9 cellular contexts compared by ENCODE assay signal in the genomic region with DNA sequence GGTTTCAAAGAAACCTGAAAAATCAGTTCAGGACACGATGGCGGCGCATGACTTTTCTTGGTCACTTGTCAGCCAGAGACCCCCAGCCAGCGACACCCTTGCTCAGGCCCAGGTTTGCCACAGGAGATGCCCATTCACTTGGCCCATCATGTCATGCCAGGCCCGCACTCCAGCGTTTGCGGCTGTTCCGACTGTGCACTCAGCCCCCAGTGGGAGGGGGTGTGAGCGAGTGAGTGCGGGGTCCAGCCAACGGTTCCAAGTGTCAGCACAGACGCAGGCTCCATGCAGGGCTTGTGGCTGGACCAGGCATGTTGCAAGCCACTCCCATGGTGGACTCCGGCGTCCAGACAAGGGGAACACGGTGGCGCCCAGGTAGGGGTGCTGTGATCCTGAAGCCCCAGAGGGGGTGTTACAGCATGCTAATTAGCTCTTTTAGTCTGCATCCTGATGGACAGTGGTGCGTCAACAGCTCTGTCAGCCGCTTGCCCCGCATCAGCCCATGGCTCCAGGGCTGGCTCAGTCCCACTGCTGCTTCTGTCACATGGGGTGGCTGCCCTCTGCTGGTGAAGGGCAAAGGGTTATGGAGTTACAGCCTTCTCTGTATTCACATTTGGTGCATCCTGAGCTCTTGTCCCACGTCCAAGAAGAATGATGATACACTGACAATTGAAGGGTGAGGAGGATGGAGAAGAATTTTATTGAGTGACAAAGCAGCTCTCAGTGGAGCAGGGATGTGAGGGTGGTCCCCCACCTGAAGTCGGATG. TPM values are rescaled to one million over a fixed set of nuclear protein-coding genes. Genes with fewer than 3 reads are reported as not detected.
A peak's percentile ranks its signal among the peaks of the same experiment; 100 is the strongest.
DNase-seq lines count a peak whose midpoint lies in the region; ATAC-seq and TF ChIP-seq lines count a peak whose summit lies in the region.
"Had no signal": no experiment of that assay in that cellular context is flagged by ENCODE, and none has a peak within 500 bp of the region (broad histone marks: within the 10 kb centered on the region; RNA-seq: fewer than 3 reads in every experiment).

No MANE protein-coding gene starts in this region.

- no peak for DNase-seq in BJ (ENCODE audit: low read depth)
- peak; percentile 89 for DNase-seq in H9
- DNase-seq in activated CD4-positive, alpha-beta T cell treated with anti-CD3 and anti-CD28 coated beads for 4 hours, result peak; percentile 29 to 32
- peak; percentile 38 for DNase-seq in iPS-NIHi7 (ENCODE audit: extremely low spot score)
- no peak for DNase-seq in pons (ENCODE audit: low spot score)
- DNase-seq in occipital lobe (lab: John Stamatoyannopoulos, UW), result no peak

- peaks cover 9% of the 10 kb centered on the region for H3K23me2 ChIP-seq in H9 (ENCODE audit: insufficient read length, low read depth, low read length, poor library complexity, severe bottlenecking)

- no peak overlapping the region for H2AK5ac ChIP-seq in H9 (ENCODE audit: insufficient read length, low read length)

- TF ChIP-seq CTCF in BJ (IDR thresholded peaks at IDR 0.05; ENCODE audit: insufficient read depth, low read depth, low read length) (peak; percentile 29), H9 (conservative IDR thresholded peaks at IDR 0.05) (peak; percentile 29; the same call in 1 of the 3 replicates)

- H2BK120ac ChIP-seq in H9 (ENCODE audit: low read depth, low read length, poor library complexity, severe bottlenecking), result no peak overlapping the region

- H3K79me2 ChIP-seq in H9 (ENCODE audit: insufficient read depth, low read length), result peaks cover 8% of the 10 kb centered on the region; the same call in 1 of the 2 replicates

- no peaks in the 10 kb centered on the region for H3K9me3 ChIP-seq in H9 (ENCODE audit: control insufficient read depth, low read depth, low read length)
- H3K9me3 ChIP-seq: vagina had no signal

- H3K79me1 ChIP-seq in H9 (ENCODE audit: insufficient read depth, low read depth, low read length, poor library complexity, severe bottlenecking), result no peaks in the 10 kb centered on the region

- H3K4me3 Mint-ChIP-seq in H9, result no peak overlapping the region

- H3T11ph ChIP-seq in H9 (ENCODE audit: low read length), result no peak overlapping the region

- H3K4ac ChIP-seq in H9 (ENCODE audit: low read depth, low read length), result no peak overlapping the region

- CTCF ChIA-PET in BJ (lab: Yijun Ruan, JAX), result interaction anchor here (0.6 to 3.1 kb wide), 7 partner anchors 8 to 155 kb away, joined by 3 to 17 read pairs (median 4); no protein-coding TSS in a partner anchor

- no CpG with 5 or more reads among the region's 21 CpGs for WGBS in H9 (ENCODE audit: extremely low coverage, insufficient read length, low lambda C conversion rate)

- no peaks in the 10 kb centered on the region for H3K36me3 ChIP-seq in BJ (ENCODE audit: control insufficient read depth, insufficient read depth, low read length)
- H3K36me3 ChIP-seq: vagina had no signal

- no peaks in the 10 kb centered on the region for H3K4me1 ChIP-seq in H9 (ENCODE audit: insufficient read depth, low read length)

- H3K9ac ChIP-seq in H9 (ENCODE audit: extremely low read depth, insufficient read length, low read length), result no peak overlapping the region

- no peak overlapping the region for H4K5ac ChIP-seq in H9 (ENCODE audit: insufficient read length, low read depth, low read length)

- H3K4me3 ChIP-seq in BJ (ENCODE audit: low read depth, low read length), result no peak overlapping the region
- H3K4me3 ChIP-seq: vagina had no signal

- no peak overlapping the region for H4K91ac ChIP-seq in H9 (ENCODE audit: insufficient read length, low read depth, low read length)

- H3K14ac ChIP-seq in H9 (ENCODE audit: insufficient read depth, low read length), result no peak overlapping the region

- no peak overlapping the region for H3K27ac Mint-ChIP-seq in H9

- no peaks in the 10 kb centered on the region for H4K20me1 ChIP-seq in H9 (ENCODE audit: control insufficient read depth, insufficient read depth, insufficient read length)

- ATAC-seq in HG03159 (IDR thresholded peaks at IDR 0.05; ENCODE audit: unreplicated experiment) (no peak), HG03378 (IDR thresholded peaks at IDR 0.05; ENCODE audit: unreplicated experiment) (no peak)

- H3K18ac ChIP-seq in H9 (ENCODE audit: insufficient read length, low read depth, low read length), result no peak overlapping the region

- no peak overlapping the region for H2BK20ac ChIP-seq in H9 (ENCODE audit: low read depth, low read length, poor library complexity, severe bottlenecking)

- H3K56ac ChIP-seq in H9 (ENCODE audit: insufficient read length, low read depth, low read length), result no peak overlapping the region

- H3K4me1 Mint-ChIP-seq in H9, result peaks cover 8 to 11% of the 10 kb centered on the region in 2 experiments

- no peak overlapping the region for H2AFZ ChIP-seq in H9 (ENCODE audit: low read length)

- POLR2A ChIA-PET in BJ (lab: Charles Lee), result no interaction called here

- peaks cover 17 to 48% of the 10 kb centered on the region in 2 experiments for H3K9me3 Mint-ChIP-seq in H9

- H4K8ac ChIP-seq in H9 (replicated peaks; ENCODE audit: insufficient read length, low read depth, low read length), result no peak overlapping the region

- no peak overlapping the region for H3K4me2 ChIP-seq in H9 (ENCODE audit: insufficient read depth, insufficient read length, low read length)

- no peak overlapping the region for H2BK15ac ChIP-seq in H9 (ENCODE audit: low read depth, low read length)

- H2BK5ac ChIP-seq in H9 (ENCODE audit: insufficient read length, low read length), result no peak overlapping the region

- H3K23ac ChIP-seq in H9 (ENCODE audit: insufficient read length, low read depth, low read length), result no peak overlapping the region

- no peak overlapping the region for H2BK12ac ChIP-seq in H9 (ENCODE audit: insufficient read length, low read depth, low read length)

- H3K27me3 ChIP-seq in BJ (ENCODE audit: control insufficient read depth, insufficient read depth, low read length) (no peaks in the 10 kb centered on the region), H9 (ENCODE audit: insufficient read depth, low read length) (no peaks in the 10 kb centered on the region)
- H3K27me3 ChIP-seq: vagina had no signal

- H3K36me3 Mint-ChIP-seq in H9 (ENCODE audit: insufficient read depth in 1 of 3, low read depth in 3 of 3), result peaks cover 0 to 7% (median 5%) of the 10 kb centered on the region in 3 experiments; a peak in 5 of 7 replicates

- H3K27ac ChIP-seq in H9 (ENCODE audit: insufficient read length, low read depth, low read length), result no peak overlapping the region
- H3K27ac ChIP-seq: vagina had no signal

- peaks cover 21% of the 10 kb centered on the region for H3K27me3 Mint-ChIP-seq in H9 (ENCODE audit: low read depth)

RNA-seq across cellular contexts. Expression of a gene that starts 3.7 kb away (rescaled TPM):
- polyA plus RNA-seq in BJ (2011; rRNA removed), result 77.5 and 94.4 TPM in 2 replicates
- polyA minus RNA-seq in BJ (2011; rRNA and poly(A)+ RNA removed), result 41.9 and 58.6 TPM in 2 replicates
- total RNA-seq in H9 (2021) (85.6 and 89.5 TPM in 2 replicates), occipital lobe (27.9 TPM)

RNA-seq across cellular contexts. Expression of a gene that starts 37.0 kb away (rescaled TPM):
- 58.5 and 106 TPM in 2 replicates for polyA plus RNA-seq in BJ (2011; rRNA removed)
- polyA minus RNA-seq in BJ (2011; rRNA and poly(A)+ RNA removed), result 83.2 and 114 TPM in 2 replicates
- 128 and 136 TPM in 2 replicates for total RNA-seq in H9 (2021)
- total RNA-seq in occipital lobe, result 237 TPM

Comparison
In these comparisons a context has a peak if more than half of its experiments do, and no peak if none do; other contexts are left out.
1. DNase-seq: peak in H9 (single experiment), activated CD4-positive, alpha-beta T cell treated with anti-CD3 and anti-CD28 coated beads for 4 hours (2 of 2) and iPS-NIHi7 (single experiment); none in BJ (single experiment), pons (single experiment) and occipital lobe (single experiment).